8 cellular contexts compared by ENCODE assay signal in genomic region chr3:90182291-90182976, GRCh38.
A peak's percentile ranks its signal among the peaks of the same experiment; 100 is the strongest.
DNase-seq lines count a peak whose midpoint lies in the region; ATAC-seq and TF ChIP-seq lines count a peak whose summit lies in the region.
"Not testable (repeated sequence)": the region's sequence is repeated elsewhere in the genome, so short reads cannot be mapped to it uniquely, and the experiment has no call there.

No MANE protein-coding gene starts in this region.

- H3K27ac ChIP-seq in gastroesophageal sphincter, upper lobe of left lung: not testable (repeated sequence)

- WGBS in gastroesophageal sphincter (ENCODE audit: low coverage in 1 of 2), 2 donors = 17 to 31% methylated on average over 9 to 15 of the region's 19 CpGs
- 35% methylated on average over 19 of the region's 19 CpGs for WGBS in upper lobe of left lung, 2 donors

- H3K36me3 Mint-ChIP-seq in naive B cell = not testable (repeated sequence)

- not testable (repeated sequence) for H3K9me3 ChIP-seq in NT2/D1 (ENCODE audit: insufficient read depth, low read length); gastroesophageal sphincter; upper lobe of left lung

- not testable (repeated sequence) for H3K27ac Mint-ChIP-seq in naive B cell

- not testable (repeated sequence) for H3K27me3 Mint-ChIP-seq in naive B cell

- H3K36me3 ChIP-seq in GM06990 (ENCODE audit: control insufficient read depth, insufficient read depth, low read length); NT2/D1 (ENCODE audit: insufficient read depth, insufficient read length, low read length); gastroesophageal sphincter; upper lobe of left lung: not testable (repeated sequence)

- DNase-seq in GM06990 (ENCODE audit: extremely low read depth, insufficient read length) (peak; percentile 3), H4 (ENCODE audit: low spot score) (peak; percentile 40), HT1080 (ENCODE audit: low read depth) (peak; percentile 55), NT2/D1 (ENCODE audit: low read depth, low spot score) (peak; percentile 8), amygdala (lab: John Stamatoyannopoulos, UW) (peak in 29 of 56 donors; percentile 1 to 35 (median 8)), upper lobe of left lung (peak in 1 of 2 donors; percentile 20)
- not testable (repeated sequence) for DNase-seq in naive B cell

- not testable (repeated sequence) for TF ChIP-seq EP300 in gastroesophageal sphincter (IDR thresholded peaks at IDR 0.05); upper lobe of left lung (IDR thresholded peaks at IDR 0.05)

- not testable (repeated sequence) for H3K9ac ChIP-seq in NT2/D1 (ENCODE audit: insufficient read length, low read depth)

- not testable (repeated sequence) for H3K9me3 Mint-ChIP-seq in naive B cell

- H3K27me3 ChIP-seq in GM06990 (replicated peaks; ENCODE audit: control insufficient read depth, insufficient read depth, low read length); NT2/D1 (ENCODE audit: insufficient read depth, insufficient read length); gastroesophageal sphincter; upper lobe of left lung: not testable (repeated sequence)

- peak; percentile 67 for ATAC-seq in gastroesophageal sphincter
- peak; percentile 23 to 44 for ATAC-seq in naive B cell (ENCODE audit: low read depth in 2 of 2)
- peak; percentile 75 to 88 for ATAC-seq in upper lobe of left lung (ENCODE audit: low FRiP score in 2 of 2)

- not testable (repeated sequence) for H3K4me1 ChIP-seq in NT2/D1 (ENCODE audit: insufficient read depth, insufficient read length); gastroesophageal sphincter; upper lobe of left lung

- TF ChIP-seq CTCF in GM06990 (IDR thresholded peaks at IDR 0.05; ENCODE audit: insufficient read depth, low read length, poor library complexity, severe bottlenecking) = not testable (repeated sequence)
- TF ChIP-seq CTCF in gastroesophageal sphincter (IDR thresholded peaks at IDR 0.05) (peak in 3 of 4 experiments; percentile 12 to 50 (median 30)), upper lobe of left lung (IDR thresholded peaks at IDR 0.05) (peak in 2 of 6 experiments; percentile 13 to 35)

- H3K4me1 Mint-ChIP-seq in naive B cell = not testable (repeated sequence)

- not testable (repeated sequence) for H3K4me3 ChIP-seq in GM06990 (replicated peaks; ENCODE audit: low read depth, low read length); NT2/D1 (ENCODE audit: insufficient read length, low read depth)
- H3K4me3 ChIP-seq in gastroesophageal sphincter (peak overlapping the region; percentile 15 to 35), upper lobe of left lung (peak overlapping the region in 1 of 4 donors; percentile 5)

- not testable (repeated sequence) for H3K4me3 Mint-ChIP-seq in naive B cell

- TF ChIP-seq POLR2A in gastroesophageal sphincter (IDR thresholded peaks at IDR 0.05); upper lobe of left lung (IDR thresholded peaks at IDR 0.05): not testable (repeated sequence)
